11 cellular contexts compared by ENCODE assay signal in the genomic region with DNA sequence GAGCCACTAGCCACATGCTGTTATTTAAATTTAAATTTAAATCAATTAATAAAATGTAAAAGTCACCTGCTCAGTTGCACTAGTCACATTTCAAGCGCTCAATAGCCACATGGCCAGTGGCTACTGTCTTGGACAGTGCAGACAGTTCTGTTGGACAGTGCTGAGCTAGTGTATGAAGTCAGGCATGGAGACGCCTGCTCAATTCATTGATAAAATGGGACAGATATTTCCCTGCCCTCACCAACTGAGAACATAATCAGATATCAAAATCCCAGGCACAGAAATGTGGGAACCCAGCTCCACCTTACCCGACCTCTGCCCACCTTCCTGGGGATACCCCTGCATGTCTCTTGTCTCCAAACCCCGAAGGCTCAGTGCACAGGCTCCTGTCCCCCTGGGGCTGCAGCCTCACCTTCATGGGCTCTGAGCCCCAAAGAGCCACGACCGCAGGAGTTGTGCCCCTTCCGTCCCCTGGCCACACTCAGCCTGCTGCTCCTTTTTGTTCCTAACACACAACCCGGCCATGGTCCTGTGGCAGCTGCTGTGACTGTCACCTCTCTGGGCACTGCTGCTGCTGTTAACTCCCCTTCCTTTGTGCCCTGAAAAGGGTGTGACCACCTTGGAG.
DNase-seq lines count a peak whose midpoint lies in the region; ATAC-seq and TF ChIP-seq lines count a peak whose summit lies in the region.
"Had no signal": no experiment of that assay in that cellular context is flagged by ENCODE, and none has a peak within 500 bp of the region (broad histone marks: within the 10 kb centered on the region; RNA-seq: fewer than 3 reads in every experiment).

No MANE protein-coding gene starts in this region.

- H3K36me3 Mint-ChIP-seq in activated T-helper 17 cell treated with anti-CD3 and anti-CD28 coated beads, Interleukin-2, amount 50 U/mL, for 72 hours (ENCODE audit: low read depth), result no peaks in the 10 kb centered on the region
- H3K36me3 Mint-ChIP-seq: activated naive CD8-positive, alpha-beta T cell treated with anti-CD3 and anti-CD28 coated beads, Interleukin-2, amount 10 ng/mL, durations not matched to agents 7 days and 5 days had no signal

- H3K27me3 ChIP-seq in ACC112 (ENCODE audit: insufficient read depth, low read length) (no peaks in the 10 kb centered on the region), heart right ventricle (no peaks in the 10 kb centered on the region), hepatocyte (no peaks in the 10 kb centered on the region)

- peak overlapping the region; percentile 97 for H3K27ac ChIP-seq in ACC112 (ENCODE audit: low read depth, low read length)
- H3K27ac ChIP-seq in heart right ventricle, result peak overlapping the region; percentile 43 to 93 (median 88)
- no peak overlapping the region for H3K27ac ChIP-seq in hepatocyte
- H3K27ac ChIP-seq: SK-N-MC had no signal

- H3K4me2 ChIP-seq in hepatocyte, result no peak overlapping the region

- peaks cover 0 to 9% (median 0%) of the 10 kb centered on the region in 11 donors for H3K9me3 ChIP-seq in heart right ventricle
- no peaks in the 10 kb centered on the region for H3K9me3 ChIP-seq in hepatocyte (ENCODE audit: low read depth)

- no peaks in the 10 kb centered on the region for H3K79me2 ChIP-seq in ACC112 (ENCODE audit: control insufficient read depth, insufficient read depth, low read length, unreplicated experiment)
- no peaks in the 10 kb centered on the region for H3K79me2 ChIP-seq in hepatocyte

- H2AFZ ChIP-seq in ACC112 (ENCODE audit: low read length, unreplicated experiment) (no peak overlapping the region), hepatocyte (no peak overlapping the region)

- H3K4me1 ChIP-seq in ACC112 (ENCODE audit: control insufficient read depth, insufficient read depth, low read length, unreplicated experiment) (peaks cover 32% of the 10 kb centered on the region), heart right ventricle (peaks cover 29 to 67% (median 59%) of the 10 kb centered on the region in 9 donors), hepatocyte (ENCODE audit: insufficient read depth) (no peaks in the 10 kb centered on the region)

- no peaks in the 10 kb centered on the region for H3K4me1 Mint-ChIP-seq in activated T-helper 17 cell treated with anti-CD3 and anti-CD28 coated beads, Interleukin-2, amount 50 U/mL, for 72 hours
- H3K4me1 Mint-ChIP-seq: activated naive CD8-positive, alpha-beta T cell treated with anti-CD3 and anti-CD28 coated beads, Interleukin-2, amount 10 ng/mL, durations not matched to agents 7 days and 5 days had no signal

- WGBS in heart right ventricle, 2 donors, result 54 to 57% methylated on average over 8 of the region's 8 CpGs
- WGBS in hepatocyte (ENCODE audit: low lambda C conversion rate, missing lambda C conversion rate), result 92% methylated on average over 8 of the region's 8 CpGs

- no peak overlapping the region for H3K4me3 Mint-ChIP-seq in activated T-helper 17 cell treated with anti-CD3 and anti-CD28 coated beads, Interleukin-2, amount 50 U/mL, for 72 hours
- H3K4me3 Mint-ChIP-seq: activated naive CD8-positive, alpha-beta T cell treated with anti-CD3 and anti-CD28 coated beads, Interleukin-2, amount 10 ng/mL, durations not matched to agents 7 days and 5 days had no signal

- ATAC-seq in activated T-helper 17 cell treated with anti-CD3 and anti-CD28 coated beads, Interleukin-2, amount 50 U/mL, for 72 hours (replicated peaks), result no peak
- ATAC-seq in heart right ventricle (peak in 7 of 8 donors; percentile 3 to 7 (median 5)), sciatic nerve (peak; percentile 11)

- H3K27me3 Mint-ChIP-seq in activated T-helper 17 cell treated with anti-CD3 and anti-CD28 coated beads, Interleukin-2, amount 50 U/mL, for 72 hours, result no peaks in the 10 kb centered on the region
- H3K27me3 Mint-ChIP-seq: activated naive CD8-positive, alpha-beta T cell treated with anti-CD3 and anti-CD28 coated beads, Interleukin-2, amount 10 ng/mL, durations not matched to agents 7 days and 5 days had no signal

- intact Hi-C loops in heart right ventricle (cut with DNase I) (loop anchor here in 6 of 10 donors (1.0 to 5.0 kb wide), 4 partner anchors 23 to 115 kb away; partner anchors contain the start of gene EVA1C (in 3 of the 6)), sciatic nerve (cut with DNase I) (no loop called here)

- no peaks in the 10 kb centered on the region for H3K9me3 Mint-ChIP-seq in activated T-helper 17 cell treated with anti-CD3 and anti-CD28 coated beads, Interleukin-2, amount 50 U/mL, for 72 hours
- H3K9me3 Mint-ChIP-seq: activated naive CD8-positive, alpha-beta T cell treated with anti-CD3 and anti-CD28 coated beads, Interleukin-2, amount 10 ng/mL, durations not matched to agents 7 days and 5 days had no signal

- H3K36me3 ChIP-seq in ACC112 (ENCODE audit: insufficient read depth, low read length) (no peaks in the 10 kb centered on the region), heart right ventricle (no peaks in the 10 kb centered on the region), hepatocyte (replicated peaks; ENCODE audit: insufficient read depth, low read depth) (no peaks in the 10 kb centered on the region)

- DNase-seq in heart right ventricle (no peak), sciatic nerve (ENCODE audit: low spot score) (no peak), NCI-H2107 (lab: John Stamatoyannopoulos, UW) (no peak), NCI-H1417 treated with DMSO at 0.1 percent for 48 hours (lab: John Stamatoyannopoulos, UW) (no peak), hepatocyte (ENCODE audit: low spot score) (no peak)
- no peak for DNase-seq in stimulated activated CD4-positive, alpha-beta T cell treated with anti-CD3 and anti-CD28 coated beads, Interleukin-4, amount 100 ng/mL, for 1 hour
- DNase-seq: activated naive CD8-positive, alpha-beta T cell treated with anti-CD3 and anti-CD28 coated beads, Interleukin-2, amount 10 ng/mL, durations not matched to agents 7 days and 5 days; KG1 had no signal

- no peaks in the 10 kb centered on the region for H4K20me1 ChIP-seq in hepatocyte (ENCODE audit: insufficient read depth, poor library complexity, severe bottlenecking)

- TF ChIP-seq CTCF in heart right ventricle (IDR thresholded peaks at IDR 0.05) (no peak), hepatocyte (IDR thresholded peaks at IDR 0.05; ENCODE audit: poor library complexity) (no peak)

- no peaks in the 10 kb centered on the region for H3K9me2 ChIP-seq in hepatocyte (replicated peaks; ENCODE audit: insufficient read depth)

- H3K27ac Mint-ChIP-seq in activated T-helper 17 cell treated with anti-CD3 and anti-CD28 coated beads, Interleukin-2, amount 50 U/mL, for 72 hours, result peak overlapping the region; percentile 32
- H3K27ac Mint-ChIP-seq: activated naive CD8-positive, alpha-beta T cell treated with anti-CD3 and anti-CD28 coated beads, Interleukin-2, amount 10 ng/mL, durations not matched to agents 7 days and 5 days had no signal

- H3K4me3 ChIP-seq in ACC112 (ENCODE audit: low read depth, low read length), result no peak overlapping the region
- peak overlapping the region in 2 of 10 donors; percentile 2 to 7 for H3K4me3 ChIP-seq in heart right ventricle
- H3K4me3 ChIP-seq in hepatocyte, result no peak overlapping the region
